Comparison of ENCODE assay signal across 10 cellular contexts in genomic region chr2:20439503-20439902, GRCh38. TPM values are rescaled to one million over a fixed set of nuclear protein-coding genes. Genes with fewer than 3 reads are reported as not detected.
A peak's percentile ranks its signal among the peaks of the same experiment; 100 is the strongest.
DNase-seq lines count a peak whose midpoint lies in the region; TF ChIP-seq lines count a peak whose summit lies in the region.
"Had no signal": no experiment of that assay in that cellular context is flagged by ENCODE, and none has a peak within 500 bp of the region (broad histone marks: within the 10 kb centered on the region; RNA-seq: fewer than 3 reads in every experiment).

No MANE protein-coding gene starts in this region.

- peak; percentile 80 for DNase-seq in Ammon's horn (ENCODE audit: low spot score)
- no peak for DNase-seq in PC-9
- no peak for DNase-seq in esophagus squamous epithelium (lab: John Stamatoyannopoulos, UW)
- DNase-seq in activated effector memory CD4-positive, alpha-beta T cell treated with anti-CD3 and anti-CD28 coated beads, Interleukin-2, amount 50 U/mL, for 16 hours = no peak
- DNase-seq in effector CD4-positive, alpha-beta T cell = no peak
- DNase-seq in T-helper 9 cell = no peak
- no peak for DNase-seq in thyroid gland
- DNase-seq: activated T-cell treated with anti-CD3 and anti-CD28 coated beads, Interleukin-2, amount 50 U/mL, for 24 hours; hypothalamus had no signal

- no peaks in the 10 kb centered on the region for H4K20me1 ChIP-seq in PC-9 (ENCODE audit: insufficient read depth)

- H3K9me3 ChIP-seq in PC-9 (ENCODE audit: insufficient read depth, low read depth) (no peaks in the 10 kb centered on the region), esophagus squamous epithelium (no peaks in the 10 kb centered on the region), neutrophil (no peaks in the 10 kb centered on the region), thyroid gland (no peaks in the 10 kb centered on the region)

- TF ChIP-seq CTCF in PC-9 (conservative IDR thresholded peaks at IDR 0.05) (no peak), esophagus squamous epithelium (IDR thresholded peaks at IDR 0.05) (peak in 1 of 6 experiments; percentile 14), neutrophil (IDR thresholded peaks at IDR 0.05) (peak; percentile 81), thyroid gland (IDR thresholded peaks at IDR 0.05) (no peak)

- CTCF ChIA-PET in PC-9 (lab: Charles Lee) = interaction anchor here (0.6 to 3.5 kb wide), 4 partner anchors 29 to 197 kb away, joined by 3 to 18 read pairs (median 8); no protein-coding TSS in a partner anchor

- no peaks in the 10 kb centered on the region for H3K9me2 ChIP-seq in PC-9 (ENCODE audit: insufficient read depth)

- peak overlapping the region; percentile 77 for H3K4me2 ChIP-seq in PC-9

- intact Hi-C loops in PC-9 (cut with micrococcal nuclease; ENCODE audit: unreplicated experiment) (loop anchor here (2.0 kb wide), 1 partner anchor 25 kb away; no protein-coding TSS in a partner anchor), esophagus squamous epithelium (cut with DNase I) (no loop called here), thyroid gland (cut with DNase I) (no loop called here)

- H3F3A ChIP-seq in PC-9 (ENCODE audit: insufficient read depth, low read depth) = peaks cover 37% of the 10 kb centered on the region

- no peaks in the 10 kb centered on the region for H3K79me2 ChIP-seq in PC-9 (ENCODE audit: low read depth)

- no peaks in the 10 kb centered on the region for H3K36me3 ChIP-seq in PC-9 (ENCODE audit: low read depth)
- no peaks in the 10 kb centered on the region for H3K36me3 ChIP-seq in esophagus squamous epithelium
- H3K36me3 ChIP-seq in neutrophil = no peaks in the 10 kb centered on the region
- H3K36me3 ChIP-seq in thyroid gland = no peaks in the 10 kb centered on the region

- H3K4me3 ChIP-seq in PC-9 = peak overlapping the region; percentile 35; the same call in 1 of the 2 replicates
- no peak overlapping the region for H3K4me3 ChIP-seq in esophagus squamous epithelium
- peak overlapping the region; percentile 52 to 60 for H3K4me3 ChIP-seq in neutrophil (ENCODE audit: low read depth in 1 of 2, low read length in 1 of 2)
- no peak overlapping the region for H3K4me3 ChIP-seq in thyroid gland (replicated peaks in 1 of 3)

- H3K27ac ChIP-seq in PC-9 (peak overlapping the region; percentile 76), esophagus squamous epithelium (peak overlapping the region; percentile 55 to 89 (median 86)), neutrophil (peak overlapping the region; percentile 95), thyroid gland (peak overlapping the region in 1 of 3 donors; percentile 28)

- POLR2A ChIA-PET in PC-9 (lab: Charles Lee; ENCODE audit: unreplicated experiment) = interaction anchor here (0.7 kb wide), 1 partner anchor 28 kb away, joined by 3 read pairs; no protein-coding TSS in a partner anchor

- 25 to 50% methylated on average over 5 of the region's 5 CpGs for WGBS in esophagus squamous epithelium, 2 donors
- 80 to 85% methylated on average over 5 of the region's 5 CpGs for WGBS in thyroid gland, 2 donors

- H3K4me1 ChIP-seq in PC-9 (replicated peaks; ENCODE audit: insufficient read depth) = peaks cover 45% of the 10 kb centered on the region
- peaks cover 14 to 57% (median 35%) of the 10 kb centered on the region in 3 donors for H3K4me1 ChIP-seq in esophagus squamous epithelium
- peaks cover 44 to 64% of the 10 kb centered on the region in 2 experiments for H3K4me1 ChIP-seq in neutrophil (ENCODE audit: control insufficient read depth in 1 of 2, insufficient read depth in 1 of 2, low read depth in 1 of 2, low read length in 1 of 2)
- peaks cover 9 to 19% of the 10 kb centered on the region in 2 donors for H3K4me1 ChIP-seq in thyroid gland

- H3K27me3 ChIP-seq in PC-9 (ENCODE audit: insufficient read depth, low read depth) = no peaks in the 10 kb centered on the region
- no peaks in the 10 kb centered on the region for H3K27me3 ChIP-seq in esophagus squamous epithelium
- no peaks in the 10 kb centered on the region for H3K27me3 ChIP-seq in neutrophil
- no peaks in the 10 kb centered on the region for H3K27me3 ChIP-seq in thyroid gland

- TF ChIP-seq POLR2A in esophagus squamous epithelium (IDR thresholded peaks at IDR 0.05) (peak in 1 of 4 donors; percentile 25), thyroid gland (IDR thresholded peaks at IDR 0.05) (no peak)

- H2AFZ ChIP-seq in PC-9 = no peak overlapping the region

- no TSS peak for BruUV-seq in PC-9 (replicated peaks; lab: Mats Ljungman, UMichigan)

RNA-seq across cellular contexts. Expression of gene RHOB, which starts 7.4 kb away (rescaled TPM):
- 39.3 and 44.4 TPM in 2 replicates for total RNA-seq in PC-9 (2021)
- 100 to 1,000 TPM in 3 of 4 donors, 10 to 100 TPM in 1; 61.7 to 245 (median 144) TPM for total RNA-seq in esophagus squamous epithelium
- 100 to 1,000 TPM; 238 to 381 (median 271) TPM for total RNA-seq in thyroid gland

Comparison
In these comparisons a context has a peak if more than half of its experiments do, and no peak if none do; other contexts are left out.
1. H3K4me3 ChIP-seq: peak in PC-9 (single experiment) and neutrophil (2 of 2); none in esophagus squamous epithelium (0 of 4) and thyroid gland (0 of 3).